Comparison of ENCODE assay signal across 1 cellular context in the genomic region with DNA sequence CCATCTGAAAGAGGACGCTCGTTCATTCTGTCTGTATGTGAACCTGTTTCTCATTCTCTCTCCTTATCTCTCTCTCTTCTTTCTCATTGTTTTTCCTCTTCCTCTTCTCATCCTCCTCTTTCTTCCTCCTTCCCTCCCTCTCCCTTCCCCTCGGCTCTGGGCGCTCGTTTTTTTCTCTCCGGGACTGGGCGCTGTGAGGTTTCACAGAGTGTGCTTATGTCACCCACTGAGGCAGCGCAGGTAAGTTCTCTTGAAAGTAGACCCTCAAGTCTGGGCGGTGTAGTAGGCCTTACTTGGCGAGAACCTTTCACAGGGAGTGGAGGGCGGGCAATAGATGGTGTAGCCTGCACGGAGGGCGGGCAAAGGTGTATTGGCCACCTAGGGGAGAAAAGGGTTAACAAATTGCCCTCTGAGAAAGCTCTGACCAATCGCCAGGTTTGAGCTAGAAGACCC.
TF ChIP-seq lines count a peak whose summit lies in the region.

No MANE protein-coding gene starts in this region.

TF ChIP-seq in HepG2, 621 proteins besides CTCF, POLR2A, EP300 and RAD21 (continued from another document):
- TF ChIP-seq, protein P1, sequence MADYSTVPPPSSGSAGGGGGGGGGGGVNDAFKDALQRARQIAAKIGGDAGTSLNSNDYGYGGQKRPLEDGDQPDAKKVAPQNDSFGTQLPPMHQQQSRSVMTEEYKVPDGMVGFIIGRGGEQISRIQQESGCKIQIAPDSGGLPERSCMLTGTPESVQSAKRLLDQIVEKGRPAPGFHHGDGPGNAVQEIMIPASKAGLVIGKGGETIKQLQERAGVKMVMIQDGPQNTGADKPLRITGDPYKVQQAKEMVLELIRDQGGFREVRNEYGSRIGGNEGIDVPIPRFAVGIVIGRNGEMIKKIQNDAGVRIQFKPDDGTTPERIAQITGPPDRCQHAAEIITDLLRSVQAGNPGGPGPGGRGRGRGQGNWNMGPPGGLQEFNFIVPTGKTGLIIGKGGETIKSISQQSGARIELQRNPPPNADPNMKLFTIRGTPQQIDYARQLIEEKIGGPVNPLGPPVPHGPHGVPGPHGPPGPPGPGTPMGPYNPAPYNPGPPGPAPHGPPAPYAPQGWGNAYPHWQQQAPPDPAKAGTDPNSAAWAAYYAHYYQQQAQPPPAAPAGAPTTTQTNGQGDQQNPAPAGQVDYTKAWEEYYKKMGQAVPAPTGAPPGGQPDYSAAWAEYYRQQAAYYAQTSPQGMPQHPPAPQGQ (CRISPR knock-in tag; IDR thresholded peaks at IDR 0.05; ENCODE audit: borderline replicate concordance): no peak
- no peak for TF ChIP-seq ZFP82 (CRISPR knock-in tag; IDR thresholded peaks at IDR 0.05; ENCODE audit: borderline replicate concordance)
